ENCODE assay signal across 7 cellular contexts in the genomic region with DNA sequence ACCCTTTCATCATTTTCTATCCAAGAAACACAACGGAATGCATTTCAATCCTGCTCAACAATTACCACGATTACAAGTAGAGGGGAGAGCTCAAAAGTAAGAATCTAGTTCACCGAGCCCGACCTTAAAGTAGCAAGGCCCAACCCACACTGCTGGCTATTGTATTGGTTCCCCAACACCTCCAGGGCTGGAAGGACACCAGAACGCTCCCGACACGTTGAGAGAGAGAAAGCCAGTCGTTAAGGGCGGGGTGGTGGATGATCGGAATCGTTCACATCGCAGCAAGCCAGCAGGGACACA. TPM values are rescaled to one million over a fixed set of nuclear protein-coding genes. Genes with fewer than 3 reads are reported as not detected.
DNase-seq lines count a peak whose midpoint lies in the region; ATAC-seq and TF ChIP-seq lines count a peak whose summit lies in the region.

No MANE protein-coding gene starts in this region.

- H3K4me1 Mint-ChIP-seq in progenitor cell of endocrine pancreas (ENCODE audit: low read depth): peaks cover 14% of the 10 kb centered on the region

- H2AFZ ChIP-seq in OCI-LY3 (ENCODE audit: low read depth, low read length): no peak overlapping the region

- H3K79me2 ChIP-seq in OCI-LY3 (ENCODE audit: low read length): peaks cover 57% of the 10 kb centered on the region

- TF ChIP-seq CTCF in OCI-LY3 (IDR thresholded peaks at IDR 0.05; ENCODE audit: low read depth, low read length): no peak
- no peak for TF ChIP-seq CTCF in epithelial cell of proximal tubule (conservative IDR thresholded peaks at IDR 0.05; ENCODE audit: low read depth, low read length)
- no peak for TF ChIP-seq CTCF in progenitor cell of endocrine pancreas (IDR thresholded peaks at IDR 0.05; ENCODE audit: unreplicated experiment)

- H3K4me3 Mint-ChIP-seq in progenitor cell of endocrine pancreas (ENCODE audit: low read depth): peak overlapping the region; percentile 76

- no peaks in the 10 kb centered on the region for H3K9me3 ChIP-seq in OCI-LY3 (ENCODE audit: insufficient read depth, low read length)

- H3K36me3 Mint-ChIP-seq in progenitor cell of endocrine pancreas (ENCODE audit: insufficient read depth): peaks cover 5% of the 10 kb centered on the region

- peak overlapping the region; percentile 88 for H3K9ac ChIP-seq in OCI-LY3 (ENCODE audit: low read length)

- peaks cover 38% of the 10 kb centered on the region for H4K20me1 ChIP-seq in OCI-LY3 (ENCODE audit: insufficient read depth, low read length)

- H3K27me3 ChIP-seq in OCI-LY3 (ENCODE audit: low read depth, low read length): no peaks in the 10 kb centered on the region

- H3K4me3 ChIP-seq in OCI-LY3 (ENCODE audit: low read length) (peak overlapping the region; percentile 96), epithelial cell of proximal tubule (ENCODE audit: low read depth, low read length) (peak overlapping the region; percentile 78)

- ATAC-seq in GM19025 (IDR thresholded peaks at IDR 0.05; ENCODE audit: low read depth, unreplicated experiment) (peak; percentile 4), GM19035 (IDR thresholded peaks at IDR 0.05; ENCODE audit: unreplicated experiment) (no peak), HG03460 (IDR thresholded peaks at IDR 0.05; ENCODE audit: unreplicated experiment) (no peak)

- no peaks in the 10 kb centered on the region for H3K27me3 Mint-ChIP-seq in progenitor cell of endocrine pancreas

- DNase-seq in epithelial cell of proximal tubule (ENCODE audit: low read depth): no peak
- no peak for DNase-seq in progenitor cell of endocrine pancreas (ENCODE audit: low spot score, unreplicated experiment)
- no peak for DNase-seq in SHP77 treated with DMSO at 0.1 percent for 48 hours (lab: John Stamatoyannopoulos, UW)

- peaks cover 11% of the 10 kb centered on the region for H3K9me3 Mint-ChIP-seq in progenitor cell of endocrine pancreas (ENCODE audit: low read depth)

- peak overlapping the region; percentile 93 for H3K27ac Mint-ChIP-seq in progenitor cell of endocrine pancreas

- H3K4me1 ChIP-seq in OCI-LY3 (ENCODE audit: low read length): peaks cover 12% of the 10 kb centered on the region

- no peaks in the 10 kb centered on the region for H3K36me3 ChIP-seq in OCI-LY3 (replicated peaks; ENCODE audit: low read depth, low read length)

- H3K4me2 ChIP-seq in OCI-LY3 (ENCODE audit: low read length): peak overlapping the region; percentile 91

- H3K27ac ChIP-seq in OCI-LY3 (ENCODE audit: low read length): peak overlapping the region; percentile 57

RNA-seq across cellular contexts. Expression of gene CKAP5, which starts 0.7 kb away (rescaled TPM):
- total RNA-seq in epithelial cell of proximal tubule (76.4 and 101 TPM in 2 replicates), progenitor cell of endocrine pancreas (146 and 151 TPM in 2 replicates)
